15 cellular contexts compared by ENCODE assay signal in the genomic region with DNA sequence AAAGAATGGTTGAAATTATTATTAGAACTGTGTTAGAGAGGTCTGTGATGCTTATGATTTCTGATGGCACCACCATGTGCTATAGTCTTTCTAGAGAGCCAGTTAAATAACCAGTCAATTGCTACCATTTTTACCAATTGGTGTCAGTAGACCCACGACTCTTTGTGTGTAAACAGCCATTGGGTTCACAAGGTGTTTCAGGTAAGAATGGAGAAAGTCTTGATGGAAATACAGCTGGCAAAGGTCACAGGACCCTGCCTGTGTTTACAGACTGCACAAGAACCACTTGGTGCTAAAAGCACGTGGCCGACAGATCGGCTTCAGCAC. TPM values are rescaled to one million over a fixed set of nuclear protein-coding genes. Genes with fewer than 3 reads are reported as not detected.
DNase-seq lines count a peak whose midpoint lies in the region; ATAC-seq, FAIRE-seq and TF ChIP-seq lines count a peak whose summit lies in the region.
"Had no signal": no experiment of that assay in that cellular context is flagged by ENCODE, and none has a peak within 500 bp of the region (broad histone marks: within the 10 kb centered on the region; RNA-seq: fewer than 3 reads in every experiment).

No MANE protein-coding gene starts in this region.

- H3K36me3 ChIP-seq in OCI-LY7 (ENCODE audit: insufficient read depth, low read length) (no peaks in the 10 kb centered on the region), endodermal cell (ENCODE audit: control insufficient read depth, insufficient read depth, low read length) (no peaks in the 10 kb centered on the region)
- H3K36me3 ChIP-seq: right lobe of liver had no signal

- no peak overlapping the region for H3K4me2 ChIP-seq in OCI-LY7 (ENCODE audit: low read length)

- no peaks in the 10 kb centered on the region for H4K20me1 ChIP-seq in OCI-LY7 (ENCODE audit: insufficient read depth, low read length)

- intact Hi-C loops in natural killer cell (cut with micrococcal nuclease) = loop anchor here (1.0 kb wide), 1 partner anchor 124 kb away; no protein-coding TSS in a partner anchor
- intact Hi-C loops in OCI-LY7 (cut with micrococcal nuclease; ENCODE audit: unreplicated experiment) = loop anchor here (1.0 to 5.0 kb wide), 5 partner anchors 124 to 516 kb away; partner anchors contain the start of gene ZNF202

- H3K27me3 Mint-ChIP-seq in natural killer cell (ENCODE audit: low read depth in 2 of 2) = peaks cover 25 to 50% of the 10 kb centered on the region in 2 donors
- H3K27me3 Mint-ChIP-seq in natural killer cell treated with Interleukin-12 subunit alpha and Interleukin-12 subunit beta and Interleukin-15 and Interleukin-18, amount 100 ng/mL, for 72 hours = peaks cover 16 to 40% of the 10 kb centered on the region in 2 donors
- peaks cover 4% of the 10 kb centered on the region for H3K27me3 Mint-ChIP-seq in endodermal cell (ENCODE audit: insufficient read depth)
- peaks cover 66% of the 10 kb centered on the region for H3K27me3 Mint-ChIP-seq in activated naive CD8-positive, alpha-beta T cell treated with anti-CD3 and anti-CD28 coated beads for 36 hours

- no peak for FAIRE-seq in frontal cortex (lab: Jason Lieb, UNC)

- H3K4me1 Mint-ChIP-seq in natural killer cell = peaks cover 12 to 18% of the 10 kb centered on the region in 2 donors
- H3K4me1 Mint-ChIP-seq in natural killer cell treated with Interleukin-12 subunit alpha and Interleukin-12 subunit beta and Interleukin-15 and Interleukin-18, amount 100 ng/mL, for 72 hours (ENCODE audit: low read depth in 2 of 2) = peaks cover 7 to 8% of the 10 kb centered on the region in 2 donors
- H3K4me1 Mint-ChIP-seq in endodermal cell = peaks cover 23% of the 10 kb centered on the region
- H3K4me1 Mint-ChIP-seq in activated naive CD8-positive, alpha-beta T cell treated with anti-CD3 and anti-CD28 coated beads for 36 hours = peaks cover 23% of the 10 kb centered on the region

- DNase-seq in natural killer cell (no peak), OCI-LY7 (ENCODE audit: low spot score) (no peak), endodermal cell (peak; percentile 46), NCI-H1694 treated with DMSO at 0.1 percent for 48 hours (lab: John Stamatoyannopoulos, UW) (no peak), NCI-H526 treated with DMSO at 0.1 percent for 48 hours (lab: John Stamatoyannopoulos, UW) (no peak), frontal cortex (ENCODE audit: low spot score in 2 of 2) (no peak)
- no peak for DNase-seq in natural killer cell treated with Interleukin-12 subunit alpha and Interleukin-12 subunit beta and Interleukin-15 and Interleukin-18, amount 100 ng/mL, for 72 hours (ENCODE audit: low spot score)
- no peak for DNase-seq in activated naive CD8-positive, alpha-beta T cell treated with anti-CD3 and anti-CD28 coated beads for 36 hours

- CTCF ChIA-PET in OCI-LY7 (lab: Charles Lee; ENCODE audit: unreplicated experiment) = interaction anchor here (0.9 to 1.0 kb wide), 3 partner anchors 38 to 514 kb away, joined by 3 to 5 read pairs (median 5); no protein-coding TSS in a partner anchor

- H3K9me2 ChIP-seq in OCI-LY7 (ENCODE audit: insufficient read depth, low read length) = no peaks in the 10 kb centered on the region

- H2AFZ ChIP-seq in OCI-LY7 (ENCODE audit: low read length) = peak overlapping the region; percentile 47; the same call in 1 of the 2 replicates

- H3K4me3 Mint-ChIP-seq in natural killer cell (no peak overlapping the region), endodermal cell (no peak overlapping the region)
- no peak overlapping the region for H3K4me3 Mint-ChIP-seq in natural killer cell treated with Interleukin-12 subunit alpha and Interleukin-12 subunit beta and Interleukin-15 and Interleukin-18, amount 100 ng/mL, for 72 hours
- H3K4me3 Mint-ChIP-seq in activated naive CD8-positive, alpha-beta T cell treated with anti-CD3 and anti-CD28 coated beads for 36 hours = no peak overlapping the region

- no peak overlapping the region for H3K9ac ChIP-seq in endodermal cell (ENCODE audit: extremely low read depth, low read length, poor library complexity, severe bottlenecking)

- no peaks in the 10 kb centered on the region for H3K9me3 Mint-ChIP-seq in natural killer cell
- H3K9me3 Mint-ChIP-seq in natural killer cell treated with Interleukin-12 subunit alpha and Interleukin-12 subunit beta and Interleukin-15 and Interleukin-18, amount 100 ng/mL, for 72 hours = no peaks in the 10 kb centered on the region
- no peaks in the 10 kb centered on the region for H3K9me3 Mint-ChIP-seq in endodermal cell
- H3K9me3 Mint-ChIP-seq in activated naive CD8-positive, alpha-beta T cell treated with anti-CD3 and anti-CD28 coated beads for 36 hours = no peaks in the 10 kb centered on the region
- H3K9me3 Mint-ChIP-seq: activated CD4-positive, alpha-beta T cell treated with anti-CD3 and anti-CD28 coated beads, Interleukin-2, amount 10 ng/mL, durations not matched to agents 24 days and 14 days had no signal

- POLR2A ChIA-PET in OCI-LY7 (lab: Charles Lee) = interaction anchor here (0.6 to 0.9 kb wide), 4 partner anchors 39 to 117 kb away, joined by 3 to 4 read pairs (median 3); no protein-coding TSS in a partner anchor

- no peaks in the 10 kb centered on the region for H3K27me3 ChIP-seq in endodermal cell (ENCODE audit: control insufficient read depth, insufficient read depth, low read length, poor library complexity, severe bottlenecking)
- H3K27me3 ChIP-seq: right lobe of liver had no signal

- H3K27ac Mint-ChIP-seq in natural killer cell (no peak overlapping the region), endodermal cell (no peak overlapping the region)
- H3K27ac Mint-ChIP-seq in natural killer cell treated with Interleukin-12 subunit alpha and Interleukin-12 subunit beta and Interleukin-15 and Interleukin-18, amount 100 ng/mL, for 72 hours = no peak overlapping the region
- no peak overlapping the region for H3K27ac Mint-ChIP-seq in activated naive CD8-positive, alpha-beta T cell treated with anti-CD3 and anti-CD28 coated beads for 36 hours
- H3K27ac Mint-ChIP-seq: activated CD4-positive, alpha-beta T cell treated with anti-CD3 and anti-CD28 coated beads, Interleukin-2, amount 10 ng/mL, durations not matched to agents 24 days and 14 days had no signal

- H3K9me3 ChIP-seq in OCI-LY7 (ENCODE audit: low read length) (no peaks in the 10 kb centered on the region), endodermal cell (ENCODE audit: control insufficient read depth, low read length) (no peaks in the 10 kb centered on the region)
- H3K9me3 ChIP-seq: right lobe of liver had no signal

- H3K4me1 ChIP-seq in OCI-LY7 (ENCODE audit: insufficient read depth, low read length, poor library complexity, severe bottlenecking) (peaks cover 21% of the 10 kb centered on the region), endodermal cell (ENCODE audit: control insufficient read depth, insufficient read depth, low read length) (peaks cover 6% of the 10 kb centered on the region)

- H3K36me3 Mint-ChIP-seq in natural killer cell (no peaks in the 10 kb centered on the region), endodermal cell (ENCODE audit: low read depth) (no peaks in the 10 kb centered on the region)
- H3K36me3 Mint-ChIP-seq in natural killer cell treated with Interleukin-12 subunit alpha and Interleukin-12 subunit beta and Interleukin-15 and Interleukin-18, amount 100 ng/mL, for 72 hours = no peaks in the 10 kb centered on the region
- no peaks in the 10 kb centered on the region for H3K36me3 Mint-ChIP-seq in activated naive CD8-positive, alpha-beta T cell treated with anti-CD3 and anti-CD28 coated beads for 36 hours

- TF ChIP-seq CTCF in natural killer cell (IDR thresholded peaks at IDR 0.05) = peak; percentile 59
- TF ChIP-seq CTCF in OCI-LY7 (conservative IDR thresholded peaks at IDR 0.05; ENCODE audit: low read length) = peak; percentile 6; the same call in 1 of the 2 replicates
- TF ChIP-seq CTCF in endodermal cell (conservative IDR thresholded peaks at IDR 0.05) = peak; percentile 4

- no TSS peak for BruUV-seq in OCI-LY7 (replicated peaks; lab: Mats Ljungman, UMichigan)

- no peak for ATAC-seq in natural killer cell
- ATAC-seq in natural killer cell treated with Interleukin-12 subunit alpha and Interleukin-12 subunit beta and Interleukin-15 and Interleukin-18, amount 100 ng/mL, for 72 hours = no peak
- ATAC-seq: left colon had no signal

- H3K79me2 ChIP-seq in OCI-LY7 (ENCODE audit: insufficient read depth, low read depth, low read length) = no peaks in the 10 kb centered on the region

- WGBS in endodermal cell (ENCODE audit: insufficient coverage in 1 of 2, insufficient read length in 1 of 2), 2 experiments = 89 to 97% methylated on average over 4 of the region's 4 CpGs

- H3K4me3 ChIP-seq in OCI-LY7 (ENCODE audit: low read depth, low read length, poor library complexity, severe bottlenecking) (no peak overlapping the region), endodermal cell (ENCODE audit: low read length) (no peak overlapping the region)
- H3K4me3 ChIP-seq: right lobe of liver had no signal

- H3K27ac ChIP-seq in OCI-LY7 (ENCODE audit: low read depth, low read length, poor library complexity, severe bottlenecking) (no peak overlapping the region), endodermal cell (ENCODE audit: low read depth, low read length) (no peak overlapping the region)
- H3K27ac ChIP-seq: epithelial cell of prostate, right lobe of liver had no signal

RNA-seq across cellular contexts. Expression of gene OR10G7, which starts 30.5 kb away (rescaled TPM):
- total RNA-seq in natural killer cell (not detected), OCI-LY7 (2022) (not detected in 2 replicates), endodermal cell (not detected), frontal cortex (not detected)
- total RNA-seq in natural killer cell treated with Interleukin-12 subunit alpha and Interleukin-12 subunit beta and Interleukin-15 and Interleukin-18, amount 100 ng/mL, for 72 hours = not detected
- total RNA-seq in OCI-LY7 (2014; rRNA removed; shearing (Covaris generic)) = not detected in 2 replicates
- polyA plus RNA-seq in endodermal cell (2013, experiment 1 of 2) = not detected
- polyA plus RNA-seq in endodermal cell (2013, experiment 2 of 2) = not detected
- not detected for total RNA-seq in activated naive CD8-positive, alpha-beta T cell treated with anti-CD3 and anti-CD28 coated beads for 36 hours
- total RNA-seq: activated CD4-positive, alpha-beta T cell treated with anti-CD3 and anti-CD28 coated beads, Interleukin-2, amount 10 ng/mL, durations not matched to agents 24 days and 14 days; H4; left colon; mononuclear cell; right lobe of liver; RPMI7951 had no signal

RNA-seq across cellular contexts. Expression of gene VWA5A, which starts 43.7 kb away (rescaled TPM):
- 10 to 100 TPM in 2 of 3 donors, 1 to 10 TPM in 1; 9.2 to 12.9 (median 11.8) TPM for total RNA-seq in natural killer cell
- total RNA-seq in natural killer cell treated with Interleukin-12 subunit alpha and Interleukin-12 subunit beta and Interleukin-15 and Interleukin-18, amount 100 ng/mL, for 72 hours = 10 to 100 TPM in 1 of 2 donors, 1 to 10 TPM in 1; 4.4 to 12.5 TPM
- total RNA-seq in OCI-LY7 (2014; rRNA removed; shearing (Covaris generic)) = 0.38 and 0.44 TPM in 2 replicates
- 1.8 and 2.1 TPM in 2 replicates for total RNA-seq in OCI-LY7 (2022)
- 10 to 100 TPM; 38.3 to 65.4 TPM for total RNA-seq in endodermal cell
- polyA plus RNA-seq in endodermal cell (2013, experiment 1 of 2) = 20.8 TPM
- 18.0 TPM for polyA plus RNA-seq in endodermal cell (2013, experiment 2 of 2)
- total RNA-seq in activated naive CD8-positive, alpha-beta T cell treated with anti-CD3 and anti-CD28 coated beads for 36 hours = 1 to 10 TPM; 4.3 to 5.2 TPM
- 11.0 TPM for total RNA-seq in frontal cortex

RNA-seq across cellular contexts. Expression of gene OR10G8, which starts 45.0 kb away (rescaled TPM):
- total RNA-seq in natural killer cell (not detected), OCI-LY7 (2022) (not detected in 2 replicates), endodermal cell (not detected), frontal cortex (not detected)
- total RNA-seq in natural killer cell treated with Interleukin-12 subunit alpha and Interleukin-12 subunit beta and Interleukin-15 and Interleukin-18, amount 100 ng/mL, for 72 hours = not detected
- not detected in 2 replicates for total RNA-seq in OCI-LY7 (2014; rRNA removed; shearing (Covaris generic))
- polyA plus RNA-seq in endodermal cell (2013, experiment 1 of 2) = not detected
- not detected for polyA plus RNA-seq in endodermal cell (2013, experiment 2 of 2)
- total RNA-seq in activated naive CD8-positive, alpha-beta T cell treated with anti-CD3 and anti-CD28 coated beads for 36 hours = not detected
- total RNA-seq: activated CD4-positive, alpha-beta T cell treated with anti-CD3 and anti-CD28 coated beads, Interleukin-2, amount 10 ng/mL, durations not matched to agents 24 days and 14 days; H4; left colon; mononuclear cell; right lobe of liver; RPMI7951 had no signal

RNA-seq across cellular contexts. Expression of gene OR10G9, which starts 48.8 kb away (rescaled TPM):
- total RNA-seq in natural killer cell = not detected
- total RNA-seq in natural killer cell treated with Interleukin-12 subunit alpha and Interleukin-12 subunit beta and Interleukin-15 and Interleukin-18, amount 100 ng/mL, for 72 hours = not detected
- not detected in 2 replicates for total RNA-seq in OCI-LY7 (2014; rRNA removed; shearing (Covaris generic))
- not detected in 2 replicates for total RNA-seq in OCI-LY7 (2022)
- not detected for total RNA-seq in endodermal cell
- not detected for polyA plus RNA-seq in endodermal cell (2013, experiment 1 of 2)
- polyA plus RNA-seq in endodermal cell (2013, experiment 2 of 2) = not detected
- total RNA-seq in activated naive CD8-positive, alpha-beta T cell treated with anti-CD3 and anti-CD28 coated beads for 36 hours = not detected
- total RNA-seq in frontal cortex = not detected
- total RNA-seq: activated CD4-positive, alpha-beta T cell treated with anti-CD3 and anti-CD28 coated beads, Interleukin-2, amount 10 ng/mL, durations not matched to agents 24 days and 14 days; H4; mononuclear cell; right lobe of liver; RPMI7951 had no signal

RNA-seq across cellular contexts. Expression of gene OR10G4, which starts 58.8 kb away (rescaled TPM):
- total RNA-seq in natural killer cell (not detected), OCI-LY7 (2022) (not detected in 2 replicates), endodermal cell (not detected), frontal cortex (not detected)
- total RNA-seq in natural killer cell treated with Interleukin-12 subunit alpha and Interleukin-12 subunit beta and Interleukin-15 and Interleukin-18, amount 100 ng/mL, for 72 hours = not detected
- not detected in 2 replicates for total RNA-seq in OCI-LY7 (2014; rRNA removed; shearing (Covaris generic))
- not detected for polyA plus RNA-seq in endodermal cell (2013, experiment 1 of 2)
- polyA plus RNA-seq in endodermal cell (2013, experiment 2 of 2) = not detected
- not detected for total RNA-seq in activated naive CD8-positive, alpha-beta T cell treated with anti-CD3 and anti-CD28 coated beads for 36 hours
- total RNA-seq: activated CD4-positive, alpha-beta T cell treated with anti-CD3 and anti-CD28 coated beads, Interleukin-2, amount 10 ng/mL, durations not matched to agents 24 days and 14 days; H4; mononuclear cell; right lobe of liver; RPMI7951 had no signal

Comparison
In these comparisons a context has a peak if more than half of its experiments do, and no peak if none do; other contexts are left out.
1. CTCF ChIP-seq: peak in every context shown above with its lines; median percentile 59 in natural killer cell; 6 in OCI-LY7; 4 in endodermal cell.